7 cellular contexts compared by ENCODE assay signal in the genomic region with DNA sequence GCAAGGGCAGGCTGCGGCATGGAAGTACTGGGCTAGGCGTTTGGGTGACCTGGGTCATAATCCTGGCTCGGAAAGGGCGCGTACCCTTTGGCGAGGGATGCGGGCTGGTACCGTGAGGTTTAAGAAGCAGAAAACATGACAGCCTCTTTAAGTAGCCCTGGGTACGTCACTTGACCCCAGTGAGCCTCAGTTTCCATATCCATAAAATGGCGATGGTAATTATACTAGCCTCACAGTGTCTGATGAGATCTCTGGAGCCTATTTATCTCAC. TPM values are rescaled to one million over a fixed set of nuclear protein-coding genes. Genes with fewer than 3 reads are reported as not detected.
DNase-seq lines count a peak whose midpoint lies in the region; ATAC-seq lines count a peak whose summit lies in the region.

No MANE protein-coding gene starts in this region.

- no peaks in the 10 kb centered on the region for H3K27me3 Mint-ChIP-seq in activated T-helper 2 cell treated with anti-CD3 and anti-CD28 coated beads, Interferon-gamma antibody, Interleukin-2, Interleukin-4, amounts not matched to agents 10 μg/mL and 5 μg/mL and 100 μg/mL, durations not matched to agents 14 hours and 24 hours and 36 hours (ENCODE audit: low read depth)
- no peaks in the 10 kb centered on the region for H3K27me3 Mint-ChIP-seq in stimulated activated naive CD8-positive, alpha-beta T cell treated with anti-CD3 and anti-CD28 coated beads, Interleukin-15, amount 100 ng/mL, for 72 hours

- no peaks in the 10 kb centered on the region for H3K9me3 Mint-ChIP-seq in activated T-helper 2 cell treated with anti-CD3 and anti-CD28 coated beads, Interferon-gamma antibody, Interleukin-2, Interleukin-4, amounts not matched to agents 10 μg/mL and 5 μg/mL and 100 μg/mL, durations not matched to agents 14 hours and 24 hours and 36 hours
- H3K9me3 Mint-ChIP-seq in stimulated activated naive CD8-positive, alpha-beta T cell treated with anti-CD3 and anti-CD28 coated beads, Interleukin-15, amount 100 ng/mL, for 72 hours: no peaks in the 10 kb centered on the region

- H3K4me3 ChIP-seq in HUES6 (ENCODE audit: low read depth, low read length): peak overlapping the region; percentile 63
- H3K4me3 ChIP-seq in iPS-18a (ENCODE audit: low read length): peak overlapping the region; percentile 86

- H3K27ac Mint-ChIP-seq in activated T-helper 2 cell treated with anti-CD3 and anti-CD28 coated beads, Interferon-gamma antibody, Interleukin-2, Interleukin-4, amounts not matched to agents 10 μg/mL and 5 μg/mL and 100 μg/mL, durations not matched to agents 14 hours and 24 hours and 36 hours: peak overlapping the region; percentile 96
- H3K27ac Mint-ChIP-seq in stimulated activated naive CD8-positive, alpha-beta T cell treated with anti-CD3 and anti-CD28 coated beads, Interleukin-15, amount 100 ng/mL, for 72 hours: peak overlapping the region; percentile 100

- H3K4me1 Mint-ChIP-seq in activated T-helper 2 cell treated with anti-CD3 and anti-CD28 coated beads, Interferon-gamma antibody, Interleukin-2, Interleukin-4, amounts not matched to agents 10 μg/mL and 5 μg/mL and 100 μg/mL, durations not matched to agents 14 hours and 24 hours and 36 hours (ENCODE audit: low read depth): peaks cover 66% of the 10 kb centered on the region
- H3K4me1 Mint-ChIP-seq in stimulated activated naive CD8-positive, alpha-beta T cell treated with anti-CD3 and anti-CD28 coated beads, Interleukin-15, amount 100 ng/mL, for 72 hours: peaks cover 85% of the 10 kb centered on the region

- H3K36me3 ChIP-seq in HUES6 (ENCODE audit: control insufficient read depth, insufficient read depth, low read length): peaks cover 3% of the 10 kb centered on the region; the same call in 1 of the 2 replicates
- peaks cover under 1% of the 10 kb centered on the region for H3K36me3 ChIP-seq in iPS-18a (ENCODE audit: control insufficient read depth, low read depth, low read length)

- peak overlapping the region; percentile 98 for H3K4me3 Mint-ChIP-seq in activated T-helper 2 cell treated with anti-CD3 and anti-CD28 coated beads, Interferon-gamma antibody, Interleukin-2, Interleukin-4, amounts not matched to agents 10 μg/mL and 5 μg/mL and 100 μg/mL, durations not matched to agents 14 hours and 24 hours and 36 hours (ENCODE audit: low read depth)
- H3K4me3 Mint-ChIP-seq in stimulated activated naive CD8-positive, alpha-beta T cell treated with anti-CD3 and anti-CD28 coated beads, Interleukin-15, amount 100 ng/mL, for 72 hours: peak overlapping the region; percentile 92 to 97

- H3K27ac ChIP-seq in HUES6 (ENCODE audit: low read depth, low read length): peak overlapping the region; percentile 92; the same call in 1 of the 2 replicates
- H3K27ac ChIP-seq in iPS-18a (ENCODE audit: low read length): peak overlapping the region; percentile 60

- peaks cover 24% of the 10 kb centered on the region for H3K36me3 Mint-ChIP-seq in activated T-helper 2 cell treated with anti-CD3 and anti-CD28 coated beads, Interferon-gamma antibody, Interleukin-2, Interleukin-4, amounts not matched to agents 10 μg/mL and 5 μg/mL and 100 μg/mL, durations not matched to agents 14 hours and 24 hours and 36 hours (ENCODE audit: low read depth)

- H3K9me3 ChIP-seq in HUES6 (ENCODE audit: control insufficient read depth, insufficient read depth, low read depth, low read length) (no peaks in the 10 kb centered on the region), iPS-18a (ENCODE audit: control insufficient read depth, low read depth, low read length) (no peaks in the 10 kb centered on the region)

- ATAC-seq in stimulated activated naive CD8-positive, alpha-beta T cell treated with anti-CD3 and anti-CD28 coated beads, Interleukin-15, amount 100 ng/mL, for 72 hours: no peak

- intact Hi-C loops in activated T-helper 2 cell treated with anti-CD3 and anti-CD28 coated beads, Interferon-gamma antibody, Interleukin-2, Interleukin-4, amounts not matched to agents 10 μg/mL and 5 μg/mL and 100 μg/mL, durations not matched to agents 14 hours and 24 hours and 36 hours (cut with micrococcal nuclease): loop anchor here (2.0 kb wide), 2 partner anchors 44 to 288 kb away; no protein-coding TSS in a partner anchor

- peaks cover 35% of the 10 kb centered on the region for H3K4me1 ChIP-seq in HUES6 (ENCODE audit: control insufficient read depth, insufficient read depth, low read length)
- peaks cover 28% of the 10 kb centered on the region for H3K4me1 ChIP-seq in iPS-18a (ENCODE audit: control insufficient read depth, low read depth, low read length)

- H3K27me3 ChIP-seq in HUES6 (ENCODE audit: control insufficient read depth, insufficient read depth, low read length) (no peaks in the 10 kb centered on the region), iPS-18a (ENCODE audit: control insufficient read depth, insufficient read depth, low read length) (no peaks in the 10 kb centered on the region)

- no peak for DNase-seq in activated T-helper 2 cell treated with anti-CD3 and anti-CD28 coated beads, Interferon-gamma antibody, Interleukin-2, Interleukin-4, amounts not matched to agents 10 μg/mL and 5 μg/mL and 100 μg/mL, durations not matched to agents 14 hours and 24 hours and 36 hours (ENCODE audit: low spot score)
- no peak for DNase-seq in stimulated activated naive CD8-positive, alpha-beta T cell treated with anti-CD3 and anti-CD28 coated beads, Interleukin-15, amount 100 ng/mL, for 72 hours
- no peak for DNase-seq in NCI-H1694 treated with DMSO at 0.1 percent for 48 hours (lab: John Stamatoyannopoulos, UW)
- no peak for DNase-seq in NCI-H82 (lab: John Stamatoyannopoulos, UW)
- no peak for DNase-seq in NCI-H1417 (lab: John Stamatoyannopoulos, UW)

- H3K9ac ChIP-seq in HUES6 (ENCODE audit: low read length): peak overlapping the region; percentile 90
- peak overlapping the region; percentile 78 for H3K9ac ChIP-seq in iPS-18a (ENCODE audit: low read length)

RNA-seq across cellular contexts. Expression of gene PIGV, which starts 0.7 kb away (rescaled TPM):
- total RNA-seq in activated T-helper 2 cell treated with anti-CD3 and anti-CD28 coated beads, Interferon-gamma antibody, Interleukin-2, Interleukin-4, amounts not matched to agents 10 μg/mL and 5 μg/mL and 100 μg/mL, durations not matched to agents 14 hours and 24 hours and 36 hours: 19.4 and 20.1 TPM in 2 replicates

RNA-seq across cellular contexts. Expression of gene ZDHHC18, which starts 38.0 kb away (rescaled TPM):
- 62.7 and 64.3 TPM in 2 replicates for total RNA-seq in activated T-helper 2 cell treated with anti-CD3 and anti-CD28 coated beads, Interferon-gamma antibody, Interleukin-2, Interleukin-4, amounts not matched to agents 10 μg/mL and 5 μg/mL and 100 μg/mL, durations not matched to agents 14 hours and 24 hours and 36 hours
